Comparison of ENCODE assay signal across 8 cellular contexts in the genomic region with DNA sequence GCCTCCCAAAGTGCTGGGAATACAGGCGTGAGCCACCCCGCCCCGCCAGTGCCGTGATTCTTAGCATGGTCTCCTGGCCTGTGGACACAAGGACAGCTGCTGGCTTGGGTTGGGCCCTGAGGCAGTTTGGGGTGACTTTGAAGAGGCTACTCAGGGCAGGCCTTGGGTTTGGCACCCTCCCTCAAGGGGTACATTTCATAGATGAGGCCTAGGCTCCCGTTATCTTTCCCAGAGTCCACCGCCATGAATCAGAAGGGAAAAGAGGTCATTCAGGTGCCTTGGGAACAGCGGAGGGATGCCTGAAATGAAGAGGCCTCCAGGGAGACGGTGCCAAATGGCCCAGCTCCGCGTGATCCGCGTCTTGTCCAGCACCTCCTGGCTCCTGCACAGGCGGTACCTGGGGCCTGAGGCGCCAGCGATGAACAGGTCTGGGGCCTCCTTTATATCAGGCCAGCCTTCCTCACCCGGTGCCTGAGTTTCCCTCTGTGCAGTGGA. TPM values are rescaled to one million over a fixed set of nuclear protein-coding genes. Genes with fewer than 3 reads are reported as not detected.
DNase-seq lines count a peak whose midpoint lies in the region; ATAC-seq, FAIRE-seq and TF ChIP-seq lines count a peak whose summit lies in the region.

No MANE protein-coding gene starts in this region.

- H3K9ac ChIP-seq in rectal smooth muscle tissue (ENCODE audit: low read length): no peak overlapping the region

- peaks cover 15% of the 10 kb centered on the region for H3K36me3 Mint-ChIP-seq in GM23338 (ENCODE audit: low read depth)

- no peak for TF ChIP-seq POLR2A in esophagus squamous epithelium (IDR thresholded peaks at IDR 0.05)

- DNase-seq in GM23338 (ENCODE audit: low spot score) (no peak), esophagus squamous epithelium (lab: John Stamatoyannopoulos, UW) (no peak), urothelium cell line (ENCODE audit: low spot score) (no peak), head of caudate nucleus (no peak)
- no peak for DNase-seq in activated CD8-positive, alpha-beta memory T cell treated with anti-CD3 and anti-CD28 coated beads, Interleukin-2, amount 50 U/mL, for 4 hours
- DNase-seq in stimulated activated CD4-positive, alpha-beta T cell treated with anti-CD3 and anti-CD28 coated beads, Interleukin-1b, Interleukin-23, amount 100 ng/mL, for 48 hours: no peak

- peaks cover 12% of the 10 kb centered on the region; the same call in 1 of the 2 replicates for H3F3A ChIP-seq in GM23338 (replicated peaks; ENCODE audit: low read depth)

- peaks cover 72% of the 10 kb centered on the region for H3K4me1 Mint-ChIP-seq in GM23338

- ATAC-seq in GM23338 (0 out of 3 replicates have a peak, but pooled peaks have one; percentile 0), SK-N-SH treated with all-trans-retinoic acid at 6 μM for 48 hours (peak; percentile 12; the same call in 2 of the 3 replicates)

- FAIRE-seq in urothelium cell line (lab: Jason Lieb, UNC): no peak

- intact Hi-C loops in esophagus squamous epithelium (cut with DNase I) (no loop called here), head of caudate nucleus (cut with DNase I) (no loop called here)

- no peaks in the 10 kb centered on the region for H3K9me3 ChIP-seq in esophagus squamous epithelium

- H3K4me1 ChIP-seq in GM23338 (ENCODE audit: insufficient read depth) (peaks cover 55% of the 10 kb centered on the region), esophagus squamous epithelium (peaks cover 79 to 100% (median 96%) of the 10 kb centered on the region in 3 donors), rectal smooth muscle tissue (ENCODE audit: control insufficient read depth, insufficient read depth, low read length) (peaks cover 17% of the 10 kb centered on the region)

- H3K79me2 ChIP-seq in GM23338 (replicated peaks; ENCODE audit: insufficient read depth): peaks cover 87% of the 10 kb centered on the region

- WGBS in esophagus squamous epithelium, 2 donors: 31 to 35% methylated on average over 3 to 6 of the region's 16 CpGs

- H3K36me3 ChIP-seq in GM23338 (ENCODE audit: insufficient read depth) (no peaks in the 10 kb centered on the region), esophagus squamous epithelium (peaks cover 0 to 10% (median 0%) of the 10 kb centered on the region in 3 donors), rectal smooth muscle tissue (ENCODE audit: control insufficient read depth, insufficient read depth, low read length) (peaks cover 2% of the 10 kb centered on the region)

- H3K4me2 ChIP-seq in GM23338: peak overlapping the region; percentile 70

- H2AFZ ChIP-seq in GM23338: no peak overlapping the region

- no peaks in the 10 kb centered on the region for H3K9me3 Mint-ChIP-seq in GM23338

- TF ChIP-seq CTCF in GM23338 (conservative IDR thresholded peaks at IDR 0.05; ENCODE audit: low read depth in 2 of 2) (no peak), esophagus squamous epithelium (IDR thresholded peaks at IDR 0.05) (no peak)

- H3K27ac ChIP-seq in GM23338 (ENCODE audit: low read depth): peak overlapping the region; percentile 89
- peak overlapping the region; percentile 87 to 97 (median 92) for H3K27ac ChIP-seq in esophagus squamous epithelium
- H3K27ac ChIP-seq in rectal smooth muscle tissue (ENCODE audit: low read depth, low read length): peak overlapping the region; percentile 53

- H3K27me3 ChIP-seq in GM23338 (ENCODE audit: insufficient read depth): no peaks in the 10 kb centered on the region
- no peaks in the 10 kb centered on the region for H3K27me3 ChIP-seq in esophagus squamous epithelium
- no peaks in the 10 kb centered on the region for H3K27me3 ChIP-seq in rectal smooth muscle tissue (ENCODE audit: control insufficient read depth, insufficient read depth, low read length)

- peak overlapping the region; percentile 39; the same call in 1 of the 3 replicates for H3K4me3 Mint-ChIP-seq in GM23338

- H3K4me3 ChIP-seq in GM23338: peak overlapping the region; percentile 35; the same call in 1 of the 2 replicates
- peak overlapping the region in 2 of 4 donors; percentile 44 to 66 for H3K4me3 ChIP-seq in esophagus squamous epithelium
- H3K4me3 ChIP-seq in rectal smooth muscle tissue (ENCODE audit: low read length): peak overlapping the region; percentile 53

- peaks cover 44% of the 10 kb centered on the region for H4K20me1 ChIP-seq in GM23338 (replicated peaks; ENCODE audit: insufficient read depth)

- H3K27me3 Mint-ChIP-seq in GM23338 (ENCODE audit: insufficient read depth, low read depth, poor library complexity): peaks cover 19% of the 10 kb centered on the region

- H3K9me2 ChIP-seq in GM23338 (ENCODE audit: insufficient read depth): no peaks in the 10 kb centered on the region

- peak overlapping the region; percentile 94 for H3K27ac Mint-ChIP-seq in GM23338

TF ChIP-seq in GM23338, 12 proteins besides CTCF, POLR2A, EP300 and RAD21 (continues in another document):
- TF ChIP-seq JUNB (IDR thresholded peaks at IDR 0.05; ENCODE audit: unreplicated experiment) (no peak), NANOG (IDR thresholded peaks at IDR 0.05; ENCODE audit: borderline replicate concordance) (no peak), ZNF331 (CRISPR knock-in tag; IDR thresholded peaks at IDR 0.05; ENCODE audit: low read depth) (no peak), CREB1 (CRISPR knock-in tag; IDR thresholded peaks at IDR 0.05; ENCODE audit: low read depth) (no peak), ZNF114 (CRISPR knock-in tag; IDR thresholded peaks at IDR 0.05) (no peak)

TF ChIP-seq in SK-N-SH treated with all-trans-retinoic acid at 6 μM for 48 hours, 23 proteins besides CTCF, POLR2A, EP300 and RAD21:
- TF ChIP-seq GLIS3 (CRISPR knock-in tag; IDR thresholded peaks at IDR 0.05) (no peak), ZFP3 (CRISPR knock-in tag; IDR thresholded peaks at IDR 0.05) (no peak), ARNTL (CRISPR knock-in tag; IDR thresholded peaks at IDR 0.05; ENCODE audit: borderline replicate concordance, low read depth) (no peak)
- TF ChIP-seq, protein P1, sequence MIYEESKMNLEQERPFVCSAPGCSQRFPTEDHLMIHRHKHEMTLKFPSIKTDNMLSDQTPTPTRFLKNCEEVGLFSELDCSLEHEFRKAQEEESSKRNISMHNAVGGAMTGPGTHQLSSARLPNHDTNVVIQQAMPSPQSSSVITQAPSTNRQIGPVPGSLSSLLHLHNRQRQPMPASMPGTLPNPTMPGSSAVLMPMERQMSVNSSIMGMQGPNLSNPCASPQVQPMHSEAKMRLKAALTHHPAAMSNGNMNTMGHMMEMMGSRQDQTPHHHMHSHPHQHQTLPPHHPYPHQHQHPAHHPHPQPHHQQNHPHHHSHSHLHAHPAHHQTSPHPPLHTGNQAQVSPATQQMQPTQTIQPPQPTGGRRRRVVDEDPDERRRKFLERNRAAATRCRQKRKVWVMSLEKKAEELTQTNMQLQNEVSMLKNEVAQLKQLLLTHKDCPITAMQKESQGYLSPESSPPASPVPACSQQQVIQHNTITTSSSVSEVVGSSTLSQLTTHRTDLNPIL (CRISPR knock-in tag; IDR thresholded peaks at IDR 0.05; ENCODE audit: low read depth): no peak
- TF ChIP-seq, protein P2, sequence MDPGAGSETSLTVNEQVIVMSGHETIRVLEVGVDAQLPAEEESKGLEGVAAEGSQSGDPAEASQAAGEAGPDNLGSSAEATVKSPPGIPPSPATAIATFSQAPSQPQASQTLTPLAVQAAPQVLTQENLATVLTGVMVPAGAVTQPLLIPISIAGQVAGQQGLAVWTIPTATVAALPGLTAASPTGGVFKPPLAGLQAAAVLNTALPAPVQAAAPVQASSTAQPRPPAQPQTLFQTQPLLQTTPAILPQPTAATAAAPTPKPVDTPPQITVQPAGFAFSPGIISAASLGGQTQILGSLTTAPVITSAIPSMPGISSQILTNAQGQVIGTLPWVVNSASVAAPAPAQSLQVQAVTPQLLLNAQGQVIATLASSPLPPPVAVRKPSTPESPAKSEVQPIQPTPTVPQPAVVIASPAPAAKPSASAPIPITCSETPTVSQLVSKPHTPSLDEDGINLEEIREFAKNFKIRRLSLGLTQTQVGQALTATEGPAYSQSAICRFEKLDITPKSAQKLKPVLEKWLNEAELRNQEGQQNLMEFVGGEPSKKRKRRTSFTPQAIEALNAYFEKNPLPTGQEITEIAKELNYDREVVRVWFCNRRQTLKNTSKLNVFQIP (CRISPR knock-in tag; IDR thresholded peaks at IDR 0.05; ENCODE audit: borderline replicate concordance, low read depth): no peak

RNA-seq across cellular contexts. Expression of a gene that starts 9.3 kb away (rescaled TPM):
- total RNA-seq in GM23338 (2014; rRNA removed; shearing (Covaris generic)): 132 and 153 TPM in 2 replicates
- polyA plus RNA-seq in GM23338 (2016; fragmentation: Nextera tagmentation; extraction: Ambion mirVana): 138 and 140 TPM in 2 replicates
- total RNA-seq in esophagus squamous epithelium: 100 to 1,000 TPM in 2 of 4 donors, 10 to 100 TPM in 2; 39.8 to 122 (median 76.5) TPM

RNA-seq across cellular contexts. Expression of a gene that starts 23.6 kb away (rescaled TPM):
- 2.4 and 8.0 TPM in 2 replicates for total RNA-seq in GM23338 (2014; rRNA removed; shearing (Covaris generic))
- polyA plus RNA-seq in GM23338 (2016; fragmentation: Nextera tagmentation; extraction: Ambion mirVana): 3.0 and 3.3 TPM in 2 replicates
- 1 to 10 TPM in 3 of 4 donors, under 1 TPM in 1; 0.70 to 8.2 (median 2.4) TPM for total RNA-seq in esophagus squamous epithelium

RNA-seq across cellular contexts. Expression of a gene that starts 33.6 kb away (rescaled TPM):
- 0.59 and 1.5 TPM in 2 replicates for total RNA-seq in GM23338 (2014; rRNA removed; shearing (Covaris generic))
- polyA plus RNA-seq in GM23338 (2016; fragmentation: Nextera tagmentation; extraction: Ambion mirVana): 0.86 and 1.5 TPM in 2 replicates
- not detected for total RNA-seq in esophagus squamous epithelium

RNA-seq across cellular contexts. Expression of a gene that starts 40.2 kb away (rescaled TPM):
- total RNA-seq in GM23338 (2014; rRNA removed; shearing (Covaris generic)): 0.28 and 3.0 TPM in 2 replicates
- 0.68 and 1.3 TPM in 2 replicates for polyA plus RNA-seq in GM23338 (2016; fragmentation: Nextera tagmentation; extraction: Ambion mirVana)
- total RNA-seq in esophagus squamous epithelium: not detected

RNA-seq across cellular contexts. Expression of a gene that starts 46.9 kb away (rescaled TPM):
- total RNA-seq in GM23338 (2014; rRNA removed; shearing (Covaris generic)): 91.5 and 92.4 TPM in 2 replicates
- 80.8 and 89.7 TPM in 2 replicates for polyA plus RNA-seq in GM23338 (2016; fragmentation: Nextera tagmentation; extraction: Ambion mirVana)
- total RNA-seq in esophagus squamous epithelium: 100 to 1,000 TPM in 1 of 4 donors, 10 to 100 TPM in 3; 49.0 to 100 (median 72.9) TPM
